ENCODE assay signal across 8 cellular contexts in the genomic region with DNA sequence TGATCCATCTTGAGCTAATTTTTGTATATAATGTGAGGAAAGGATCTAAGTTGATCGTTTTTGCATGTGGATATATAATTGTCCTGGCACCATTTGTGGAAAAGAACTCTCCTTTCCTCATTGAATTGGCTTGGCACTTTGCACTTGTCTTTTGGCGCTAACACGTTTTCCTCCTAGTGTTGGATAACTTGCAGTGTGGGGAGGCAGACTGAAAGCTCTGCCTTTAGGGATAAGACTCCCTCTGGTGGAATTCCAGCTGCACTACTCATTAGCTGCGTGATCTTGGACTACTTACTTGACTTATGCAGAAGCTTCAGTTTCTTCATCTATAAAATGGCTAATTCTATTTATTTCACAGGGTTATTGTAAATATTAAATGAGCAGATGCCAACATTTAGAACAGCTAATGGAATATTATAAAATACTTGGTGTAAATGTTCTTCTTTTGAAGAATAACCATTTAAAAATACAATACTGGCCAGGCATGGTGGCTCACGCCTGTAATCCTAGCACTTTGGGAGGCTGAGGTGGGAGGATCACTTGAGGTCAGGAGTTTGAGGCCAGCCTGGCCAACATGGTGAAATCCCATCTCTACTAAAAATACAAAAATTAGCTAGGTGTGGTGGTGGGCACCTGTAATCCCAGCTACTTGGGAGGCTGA. TPM values are rescaled to one million over a fixed set of nuclear protein-coding genes. Genes with fewer than 3 reads are reported as not detected.
DNase-seq lines count a peak whose midpoint lies in the region; ATAC-seq and TF ChIP-seq lines count a peak whose summit lies in the region.
"Not testable (repeated sequence)": the region's sequence is repeated elsewhere in the genome, so short reads cannot be mapped to it uniquely, and the experiment has no call there.

No MANE protein-coding gene starts in this region.

- H3K27ac ChIP-seq in PC-9, epithelial cell of prostate, spleen: not testable (repeated sequence)

- not testable (repeated sequence) for H3K4me1 ChIP-seq in PC-9 (replicated peaks; ENCODE audit: insufficient read depth); spleen

- not testable (repeated sequence) for H4K20me1 ChIP-seq in PC-9 (ENCODE audit: insufficient read depth)

- CTCF ChIA-PET in BJ (lab: Yijun Ruan, JAX): interaction anchor here (0.6 to 4.7 kb wide), 22 partner anchors 8 to 744 kb away, joined by 3 to 51 read pairs (median 4); partner anchors contain the start of genes BCS1L, PLCD4, RNF25 and STK36
- CTCF ChIA-PET in PC-9 (lab: Charles Lee): interaction anchor here (0.6 to 1.1 kb wide), 5 partner anchors 10 to 160 kb away, joined by 3 to 15 read pairs (median 3); partner anchors contain the start of genes BCS1L and ZNF142

- H3K36me3 ChIP-seq in BJ (ENCODE audit: control insufficient read depth, insufficient read depth, low read length): peaks cover 13% of the 10 kb centered on the region
- not testable (repeated sequence) for H3K36me3 ChIP-seq in PC-9 (ENCODE audit: low read depth)
- H3K36me3 ChIP-seq in spleen: peaks cover 0 to 57% (median 23%) of the 10 kb centered on the region in 6 donors

- DNase-seq in BJ (ENCODE audit: low read depth); spleen: not testable (repeated sequence)
- DNase-seq in GM20000 (ENCODE audit: low spot score) (peak; percentile 33), NCI-H1105 treated with DMSO at 0.1 percent for 48 hours (lab: John Stamatoyannopoulos, UW) (peak; percentile 54), PC-9 (peak; percentile 37 to 62), activated T-cell treated with anti-CD3 and anti-CD28 coated beads for 4 hours (peak; percentile 7), epithelial cell of prostate (ENCODE audit: low read depth, low spot score) (peak; percentile 20), left lobe of liver (ENCODE audit: low spot score) (peak; percentile 57)

- not testable (repeated sequence) for H3K4me2 ChIP-seq in PC-9

- not testable (repeated sequence) for H3K9me2 ChIP-seq in PC-9 (ENCODE audit: insufficient read depth)

- not testable (repeated sequence) for TF ChIP-seq POLR2A in spleen (IDR thresholded peaks at IDR 0.05)

- H3K79me2 ChIP-seq in PC-9 (ENCODE audit: low read depth): not testable (repeated sequence)

- H2AFZ ChIP-seq in PC-9: not testable (repeated sequence)

- peak; percentile 100 for ATAC-seq in left lobe of liver

- 30 to 36% (median 32%) methylated on average over 5 of the region's 5 CpGs for WGBS in spleen, 5 donors

- H3K9me3 ChIP-seq in PC-9 (ENCODE audit: insufficient read depth, low read depth); spleen: not testable (repeated sequence)

- not testable (repeated sequence) for H3K4me3 ChIP-seq in BJ (ENCODE audit: low read depth, low read length); PC-9; spleen

- not testable (repeated sequence) for BruUV-seq in PC-9 (replicated peaks; lab: Mats Ljungman, UMichigan)

- intact Hi-C loops in PC-9 (cut with micrococcal nuclease; ENCODE audit: unreplicated experiment): loop anchor here (1.0 kb wide), 2 partner anchors 28 to 160 kb away; partner anchors contain the start of genes BCS1L and ZNF142
- intact Hi-C loops in spleen (cut with DNase I; ENCODE audit: low total_unique reads): not testable (repeated sequence)

- TF ChIP-seq CTCF in BJ (IDR thresholded peaks at IDR 0.05; ENCODE audit: insufficient read depth, low read depth, low read length): peak; percentile 90
- TF ChIP-seq CTCF in GM20000 (IDR thresholded peaks at IDR 0.05; ENCODE audit: extremely low read depth, missing control alignments): not testable (repeated sequence)
- TF ChIP-seq CTCF in PC-9 (conservative IDR thresholded peaks at IDR 0.05): peak; percentile 74
- TF ChIP-seq CTCF in spleen (IDR thresholded peaks at IDR 0.05 in 8 of 11, conservative IDR thresholded peaks at IDR 0.05 in 3 of 11): peak; percentile 35 to 82 (median 61)

- POLR2A ChIA-PET in BJ (lab: Charles Lee) (interaction anchor here (0.5 to 1.0 kb wide), 4 partner anchors 16 to 121 kb away, joined by 3 to 11 read pairs (median 4); partner anchors contain the start of genes BCS1L, RNF25, STK36 and ZNF142), PC-9 (lab: Charles Lee; ENCODE audit: unreplicated experiment) (interaction anchor here (0.7 kb wide), 1 partner anchor 94 kb away, joined by 3 read pairs; no protein-coding TSS in a partner anchor)

- not testable (repeated sequence) for H3K27me3 ChIP-seq in BJ (ENCODE audit: control insufficient read depth, insufficient read depth, low read length); PC-9 (ENCODE audit: insufficient read depth, low read depth); spleen (replicated peaks in 1 of 7)

- H3F3A ChIP-seq in PC-9 (ENCODE audit: insufficient read depth, low read depth): not testable (repeated sequence)

RNA-seq across cellular contexts. Expression of gene STK36, which starts 15.6 kb away (rescaled TPM):
- 38.1 and 58.7 TPM in 2 replicates for polyA plus RNA-seq in BJ (2011; rRNA removed)
- polyA minus RNA-seq in BJ (2011; rRNA and poly(A)+ RNA removed): 25.8 and 30.8 TPM in 2 replicates
- 47.8 and 52.9 TPM in 2 replicates for total RNA-seq in PC-9 (2021)
- 16.0 TPM for total RNA-seq in left lobe of liver
- 10 to 100 TPM; 18.7 to 46.8 (median 27.9) TPM for total RNA-seq in spleen
- 10 to 100 TPM; 10.7 to 18.6 (median 16.8) TPM for polyA plus RNA-seq in spleen

RNA-seq across cellular contexts. Expression of gene RNF25, which starts 15.7 kb away (rescaled TPM):
- 78.2 and 91.6 TPM in 2 replicates for polyA plus RNA-seq in BJ (2011; rRNA removed)
- polyA minus RNA-seq in BJ (2011; rRNA and poly(A)+ RNA removed): 54.8 and 150 TPM in 2 replicates
- 24.6 and 27.2 TPM in 2 replicates for total RNA-seq in PC-9 (2021)
- 9.0 TPM for total RNA-seq in left lobe of liver
- 10 to 100 TPM; 15.9 to 25.9 (median 20.8) TPM for total RNA-seq in spleen
- polyA plus RNA-seq in spleen: 10 to 100 TPM; 25.1 to 27.1 (median 26.3) TPM

RNA-seq across cellular contexts. Expression of gene TTLL4, which starts 23.1 kb away (rescaled TPM):
- 12.9 and 14.1 TPM in 2 replicates for polyA plus RNA-seq in BJ (2011; rRNA removed)
- polyA minus RNA-seq in BJ (2011; rRNA and poly(A)+ RNA removed): 20.2 and 29.2 TPM in 2 replicates
- total RNA-seq in PC-9 (2021): 43.9 and 57.1 TPM in 2 replicates
- total RNA-seq in left lobe of liver: 7.4 TPM
- 10 to 100 TPM; 14.5 to 40.5 (median 28.6) TPM for total RNA-seq in spleen
- polyA plus RNA-seq in spleen: 10 to 100 TPM in 2 of 3 donors, 1 to 10 TPM in 1; 6.2 to 13.7 (median 12.0) TPM

RNA-seq across cellular contexts. Expression of gene BCS1L, which starts 28.0 kb away (rescaled TPM):
- polyA plus RNA-seq in BJ (2011; rRNA removed): 34.1 and 49.0 TPM in 2 replicates
- polyA minus RNA-seq in BJ (2011; rRNA and poly(A)+ RNA removed): 21.9 and 23.1 TPM in 2 replicates
- total RNA-seq in PC-9 (2021): 36.0 and 38.8 TPM in 2 replicates
- 38.7 TPM for total RNA-seq in left lobe of liver
- total RNA-seq in spleen: 10 to 100 TPM; 16.4 to 39.4 (median 29.5) TPM
- polyA plus RNA-seq in spleen: 10 to 100 TPM; 39.1 to 47.3 (median 40.2) TPM

RNA-seq across cellular contexts. Expression of gene ZNF142, which starts 28.1 kb away (rescaled TPM):
- polyA plus RNA-seq in BJ (2011; rRNA removed): 2.9 and 7.1 TPM in 2 replicates
- 15.8 and 16.5 TPM in 2 replicates for polyA minus RNA-seq in BJ (2011; rRNA and poly(A)+ RNA removed)
- 23.1 and 23.7 TPM in 2 replicates for total RNA-seq in PC-9 (2021)
- total RNA-seq in left lobe of liver: 9.8 TPM
- 10 to 100 TPM; 27.7 to 33.0 (median 31.6) TPM for total RNA-seq in spleen
- 1 to 10 TPM; 2.9 to 8.0 (median 4.4) TPM for polyA plus RNA-seq in spleen
